ENCODE assay signal across 22 cellular contexts in the genomic region with DNA sequence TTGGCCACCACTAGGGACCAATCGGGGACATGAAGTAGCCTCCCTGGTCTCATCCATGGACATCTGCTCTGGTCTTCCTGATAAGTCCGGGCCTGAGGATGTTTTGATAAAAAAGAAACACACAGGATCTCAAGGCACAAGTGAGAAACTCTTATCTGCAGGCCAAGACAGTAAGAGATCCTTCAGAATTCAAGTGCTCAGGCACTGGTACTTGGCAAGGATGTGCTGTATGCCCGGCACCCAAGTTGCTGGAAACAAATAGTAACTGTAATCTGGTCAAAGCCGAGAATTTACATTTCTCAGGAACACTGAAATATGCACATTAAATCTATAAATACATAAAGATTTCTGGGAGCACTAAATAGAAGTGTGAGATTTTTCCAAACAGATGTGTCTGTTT.
DNase-seq lines count a peak whose midpoint lies in the region; ATAC-seq and TF ChIP-seq lines count a peak whose summit lies in the region.
"Had no signal": no experiment of that assay in that cellular context is flagged by ENCODE, and none has a peak within 500 bp of the region (broad histone marks: within the 10 kb centered on the region; RNA-seq: fewer than 3 reads in every experiment).

No MANE protein-coding gene starts in this region.

- H3K27ac ChIP-seq in dorsolateral prefrontal cortex (peak overlapping the region in 30 of 59 donors; percentile 1 to 73 (median 36)), thyroid gland (peak overlapping the region in 1 of 3 donors; percentile 17)
- H3K27ac ChIP-seq: 22Rv1; A549; BLaER1 treated with 17β-estradiol and CSF1 and Interleukin-3, amounts not matched to agents 10 nM and 100 nM; C4-2B had no signal

- no peaks in the 10 kb centered on the region for H3K36me3 ChIP-seq in thyroid gland
- H3K36me3 ChIP-seq: BLaER1 treated with 17β-estradiol and CSF1 and Interleukin-3, amounts not matched to agents 10 nM and 100 nM had no signal

- TF ChIP-seq POLR2A in thyroid gland (IDR thresholded peaks at IDR 0.05) = no peak

- peaks cover 21 to 29% of the 10 kb centered on the region in 2 donors for H3K4me1 ChIP-seq in thyroid gland
- H3K4me1 ChIP-seq: A549; BLaER1 treated with 17β-estradiol and CSF1 and Interleukin-3, amounts not matched to agents 10 nM and 100 nM; Caco-2 had no signal

- DNase-seq in DMS79 (lab: John Stamatoyannopoulos, UW) = peak; percentile 34
- peak in 1 of 10 donors; percentile 49 for DNase-seq in dorsolateral prefrontal cortex
- peak; percentile 48 for DNase-seq in superior temporal gyrus (ENCODE audit: extremely low spot score)
- peak; percentile 47 to 51 for DNase-seq in thyroid gland
- no peak for DNase-seq in stimulated activated CD4-positive, alpha-beta T cell treated with anti-CD3 and anti-CD28 coated beads, Interleukin-4, amount 100 ng/mL, for 24 hours
- DNase-seq: AML-193; Caco-2; Calu3; CD4-positive, alpha-beta T cell; CD8-positive, alpha-beta T cell; DMS153; DMS53; DND-41; EL; GDM1 had no signal

- TF ChIP-seq CTCF in dorsolateral prefrontal cortex (IDR thresholded peaks at IDR 0.05 in 54 of 56, conservative IDR thresholded peaks at IDR 0.05 in 2 of 56; ENCODE audit: low read depth in 1 of 56, partially characterized antibody in 56 of 56) (no peak), thyroid gland (IDR thresholded peaks at IDR 0.05) (no peak)

- H3K27me3 ChIP-seq in dorsolateral prefrontal cortex (no peaks in the 10 kb centered on the region), thyroid gland (no peaks in the 10 kb centered on the region)
- H3K27me3 ChIP-seq: BLaER1 treated with 17β-estradiol and CSF1 and Interleukin-3, amounts not matched to agents 10 nM and 100 nM had no signal

- intact Hi-C loops in dorsolateral prefrontal cortex (cut with DNase I) (no loop called here), thyroid gland (cut with DNase I) (no loop called here)

- H3K4me3 ChIP-seq in dorsolateral prefrontal cortex = no peak overlapping the region
- no peak overlapping the region for H3K4me3 ChIP-seq in thyroid gland (replicated peaks in 1 of 3)
- H3K4me3 ChIP-seq: A549; BLaER1 treated with 17β-estradiol and CSF1 and Interleukin-3, amounts not matched to agents 10 nM and 100 nM; GM12878 had no signal

- no peak for ATAC-seq in HG02870 (IDR thresholded peaks at IDR 0.05; ENCODE audit: unreplicated experiment)
- ATAC-seq in esophagus mucosa = no peak
- ATAC-seq: A549; CD8-positive, alpha-beta T cell; GM12878 had no signal

- H3K9me3 ChIP-seq in thyroid gland = no peaks in the 10 kb centered on the region
- H3K9me3 ChIP-seq: A549; BLaER1 treated with 17β-estradiol and CSF1 and Interleukin-3, amounts not matched to agents 10 nM and 100 nM; Caco-2 had no signal

- WGBS in thyroid gland, 2 donors = 34 to 41% methylated on average over 4 of the region's 4 CpGs
